ENCODE assay signal across 37 cellular contexts in the genomic region with DNA sequence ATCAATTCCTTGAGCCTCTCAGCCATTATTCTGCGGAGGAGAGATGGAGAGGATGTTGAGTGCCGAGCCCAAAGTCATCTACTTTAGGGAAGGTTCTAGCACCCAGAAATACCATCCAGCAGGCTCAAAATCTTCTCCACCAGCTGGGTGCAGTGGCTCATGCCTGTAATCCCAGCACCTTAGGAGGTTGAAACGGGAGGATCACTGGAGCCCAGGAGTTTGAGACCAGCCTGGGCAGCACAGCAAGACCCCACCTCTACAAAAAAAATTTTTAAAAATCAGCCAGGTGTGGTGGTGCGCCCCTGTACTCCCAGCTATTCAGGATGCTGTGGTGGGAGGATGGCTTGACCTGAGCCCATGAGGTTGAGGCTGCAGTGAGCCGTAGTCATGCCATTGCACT.
"Had no signal": no experiment of that assay in that cellular context is flagged by ENCODE, and none has a peak within 500 bp of the region (broad histone marks: within the 10 kb centered on the region; RNA-seq: fewer than 3 reads in every experiment).

No MANE protein-coding gene starts in this region.

- ATAC-seq: activated CD4-positive, alpha-beta T cell treated with anti-CD3 and anti-CD28 coated beads for 36 hours; activated CD4-positive, CD25-positive, alpha-beta regulatory T cell treated with anti-CD3 and anti-CD28 coated beads, Interleukin-2, amount 50 U/mL, for 24 hours; activated CD8-positive, alpha-beta memory T cell treated with anti-CD3 and anti-CD28 coated beads, Interleukin-2, amount 10 ng/mL, durations not matched to agents 7 days and 5 days; activated CD8-positive, alpha-beta T cell treated with anti-CD3 and anti-CD28 coated beads, Interleukin-2, amount 10 ng/mL, durations not matched to agents 7 days and 5 days; activated naive CD8-positive, alpha-beta T cell treated with anti-CD3 and anti-CD28 coated beads, Interleukin-2, amount 50 U/mL, for 24 hours had no signal

- H3K36me3 ChIP-seq: ascending aorta, cardiac muscle cell had no signal

- H3K4me3 Mint-ChIP-seq: activated CD4-positive, alpha-beta memory T cell treated with anti-CD3 and anti-CD28 coated beads, Interleukin-2, amount 10 ng/mL, durations not matched to agents 7 days and 5 days; activated CD4-positive, alpha-beta T cell treated with anti-CD3 and anti-CD28 coated beads for 36 hours; activated CD4-positive, alpha-beta T cell treated with anti-CD3 and anti-CD28 coated beads, Interleukin-2, amount 10 ng/mL, durations not matched to agents 7 days and 5 days; activated CD8-positive, alpha-beta memory T cell treated with anti-CD3 and anti-CD28 coated beads, Interleukin-2, amount 10 ng/mL, durations not matched to agents 7 days and 5 days; activated CD8-positive, alpha-beta T cell treated with anti-CD3 and anti-CD28 coated beads, Interleukin-2, amount 10 ng/mL, durations not matched to agents 7 days and 5 days; activated naive CD4-positive, alpha-beta T cell treated with anti-CD3 and anti-CD28 coated beads, Interleukin-2, amount 10 ng/mL, durations not matched to agents 7 days and 5 days; activated naive CD4-positive, alpha-beta T cell treated with anti-CD3 and anti-CD28 coated beads, Interleukin-2, amount 50 U/mL, for 24 hours; activated naive CD8-positive, alpha-beta T cell; activated naive CD8-positive, alpha-beta T cell treated with anti-CD3 and anti-CD28 coated beads, Interleukin-2, amount 10 ng/mL, durations not matched to agents 7 days and 5 days; activated naive CD8-positive, alpha-beta T cell treated with anti-CD3 and anti-CD28 coated beads, Interleukin-2, amount 50 U/mL, for 24 hours; activated T-cell treated with anti-CD3 and anti-CD28 coated beads, Interleukin-2, amount 50 U/mL, for 24 hours; brain; central memory CD8-positive, alpha-beta T cell; T-helper 2 cell treated with Interferon-gamma antibody and Interleukin-4, amounts not matched to agents 5 μg/mL and 100 μg/mL, for 36 hours had no signal

- H3K9me3 Mint-ChIP-seq: activated naive CD4-positive, alpha-beta T cell treated with anti-CD3 and anti-CD28 coated beads, Interleukin-2, amount 10 ng/mL, durations not matched to agents 7 days and 5 days; activated T-cell treated with anti-CD3 and anti-CD28 coated beads, Interleukin-2, amount 50 U/mL, for 24 hours; central memory CD8-positive, alpha-beta T cell had no signal

- FAIRE-seq: bronchial epithelial cell, TTC549 had no signal

- H3K27me3 Mint-ChIP-seq: activated CD4-positive, alpha-beta memory T cell treated with anti-CD3 and anti-CD28 coated beads, Interleukin-2, amount 10 ng/mL, durations not matched to agents 7 days and 5 days; activated CD4-positive, alpha-beta T cell treated with anti-CD3 and anti-CD28 coated beads for 36 hours; activated CD4-positive, alpha-beta T cell treated with anti-CD3 and anti-CD28 coated beads, Interleukin-2, amount 10 ng/mL, durations not matched to agents 7 days and 5 days; activated CD8-positive, alpha-beta memory T cell treated with anti-CD3 and anti-CD28 coated beads, Interleukin-2, amount 10 ng/mL, durations not matched to agents 7 days and 5 days; activated naive CD4-positive, alpha-beta T cell treated with anti-CD3 and anti-CD28 coated beads, Interleukin-2, amount 50 U/mL, for 24 hours; activated naive CD8-positive, alpha-beta T cell; activated naive CD8-positive, alpha-beta T cell treated with anti-CD3 and anti-CD28 coated beads, Interleukin-2, amount 50 U/mL, for 24 hours; activated T-cell treated with anti-CD3 and anti-CD28 coated beads, Interleukin-2, amount 50 U/mL, for 24 hours; brain; central memory CD8-positive, alpha-beta T cell had no signal

- H3K4me3 ChIP-seq: ascending aorta, cardiac muscle cell had no signal

- H3K27me3 ChIP-seq: ascending aorta, cardiac muscle cell had no signal

- DNase-seq: activated CD4-positive, alpha-beta memory T cell treated with anti-CD3 and anti-CD28 coated beads, Interleukin-2, amount 10 ng/mL, durations not matched to agents 7 days and 5 days; activated CD4-positive, alpha-beta T cell treated with anti-CD3 and anti-CD28 coated beads for 1 hour; activated CD4-positive, alpha-beta T cell treated with anti-CD3 and anti-CD28 coated beads for 36 hours; activated CD4-positive, alpha-beta T cell treated with anti-CD3 and anti-CD28 coated beads for 48 hours; activated CD4-positive, alpha-beta T cell treated with anti-CD3 and anti-CD28 coated beads, Interleukin-2, amount 10 ng/mL, durations not matched to agents 7 days and 5 days; activated CD4-positive, alpha-beta T cell treated with anti-CD3 and anti-CD28 coated beads, Interleukin-2, amount 50 U/mL, for 48 hours; activated CD4-positive, CD25-positive, alpha-beta regulatory T cell; activated CD8-positive, alpha-beta memory T cell treated with anti-CD3 and anti-CD28 coated beads for 24 hours; activated CD8-positive, alpha-beta memory T cell treated with anti-CD3 and anti-CD28 coated beads, Interleukin-2, amount 10 ng/mL, durations not matched to agents 7 days and 5 days; activated CD8-positive, alpha-beta memory T cell treated with anti-CD3 and anti-CD28 coated beads, Interleukin-2, amount 50 U/mL, for 48 hours; activated CD8-positive, alpha-beta T cell treated with anti-CD3 and anti-CD28 coated beads, Interleukin-2, amount 10 ng/mL, durations not matched to agents 7 days and 5 days; activated effector memory CD4-positive, alpha-beta T cell treated with Interleukin-2 at 50 U/mL for 16 hours; activated gamma-delta T cell; activated naive CD4-positive, alpha-beta T cell treated with anti-CD3 and anti-CD28 coated beads, Interleukin-2, amount 10 ng/mL, durations not matched to agents 7 days and 5 days; activated naive CD4-positive, alpha-beta T cell treated with Interleukin-2 at 50 U/mL for 16 hours; activated naive CD8-positive, alpha-beta T cell treated with anti-CD3 and anti-CD28 coated beads, Interleukin-2, amount 10 ng/mL, durations not matched to agents 7 days and 5 days; activated naive CD8-positive, alpha-beta T cell treated with anti-CD3 and anti-CD28 coated beads, Interleukin-2, amount 50 U/mL, for 24 hours; activated T-cell treated with anti-CD3 and anti-CD28 coated beads, Interleukin-2, amount 50 U/mL, for 24 hours; activated T-cell treated with anti-CD3 and anti-CD28 coated beads, Interleukin-2, amount 50 U/mL, for 48 hours; amygdala; anterior cingulate cortex; caudate nucleus; cerebellar nuclear complex; T-helper 2 cell; T-helper 9 cell had no signal

- H3K36me3 Mint-ChIP-seq: activated CD8-positive, alpha-beta memory T cell treated with anti-CD3 and anti-CD28 coated beads, Interleukin-2, amount 10 ng/mL, durations not matched to agents 7 days and 5 days; activated naive CD8-positive, alpha-beta T cell; activated naive CD8-positive, alpha-beta T cell treated with anti-CD3 and anti-CD28 coated beads, Interleukin-2, amount 10 ng/mL, durations not matched to agents 7 days and 5 days; brain had no signal

- H3K4me1 Mint-ChIP-seq: activated CD4-positive, alpha-beta memory T cell treated with anti-CD3 and anti-CD28 coated beads, Interleukin-2, amount 10 ng/mL, durations not matched to agents 7 days and 5 days; activated CD4-positive, alpha-beta T cell treated with anti-CD3 and anti-CD28 coated beads, Interleukin-2, amount 10 ng/mL, durations not matched to agents 7 days and 5 days; activated naive CD4-positive, alpha-beta T cell treated with anti-CD3 and anti-CD28 coated beads, Interleukin-2, amount 10 ng/mL, durations not matched to agents 7 days and 5 days; activated naive CD8-positive, alpha-beta T cell treated with anti-CD3 and anti-CD28 coated beads, Interleukin-2, amount 10 ng/mL, durations not matched to agents 7 days and 5 days; brain; central memory CD8-positive, alpha-beta T cell had no signal

- H3K9me3 ChIP-seq: ascending aorta had no signal

- H3K27ac ChIP-seq: ascending aorta, cardiac muscle cell, VCaP had no signal

- H3K27ac Mint-ChIP-seq: activated CD4-positive, alpha-beta memory T cell treated with anti-CD3 and anti-CD28 coated beads, Interleukin-2, amount 10 ng/mL, durations not matched to agents 7 days and 5 days; activated CD4-positive, alpha-beta T cell treated with anti-CD3 and anti-CD28 coated beads for 36 hours; activated CD4-positive, alpha-beta T cell treated with anti-CD3 and anti-CD28 coated beads, Interleukin-2, amount 10 ng/mL, durations not matched to agents 7 days and 5 days; activated CD8-positive, alpha-beta memory T cell treated with anti-CD3 and anti-CD28 coated beads, Interleukin-2, amount 10 ng/mL, durations not matched to agents 7 days and 5 days; activated CD8-positive, alpha-beta T cell treated with anti-CD3 and anti-CD28 coated beads, Interleukin-2, amount 10 ng/mL, durations not matched to agents 7 days and 5 days; activated naive CD4-positive, alpha-beta T cell treated with anti-CD3 and anti-CD28 coated beads, Interleukin-2, amount 10 ng/mL, durations not matched to agents 7 days and 5 days; activated naive CD4-positive, alpha-beta T cell treated with anti-CD3 and anti-CD28 coated beads, Interleukin-2, amount 50 U/mL, for 24 hours; activated naive CD8-positive, alpha-beta T cell; activated naive CD8-positive, alpha-beta T cell treated with anti-CD3 and anti-CD28 coated beads, Interleukin-2, amount 10 ng/mL, durations not matched to agents 7 days and 5 days; activated naive CD8-positive, alpha-beta T cell treated with anti-CD3 and anti-CD28 coated beads, Interleukin-2, amount 50 U/mL, for 24 hours; activated T-cell treated with anti-CD3 and anti-CD28 coated beads, Interleukin-2, amount 50 U/mL, for 24 hours; activated T-helper 2 cell treated with anti-CD3 and anti-CD28 coated beads, Interferon-gamma antibody, Interleukin-2, Interleukin-4, amounts not matched to agents 10 μg/mL and 5 μg/mL and 100 μg/mL, durations not matched to agents 14 hours and 24 hours and 36 hours; brain; T-helper 2 cell treated with Interferon-gamma antibody and Interleukin-4, amounts not matched to agents 5 μg/mL and 100 μg/mL, for 36 hours had no signal
